Comparison of ENCODE assay signal across 11 cellular contexts in genomic region chr22:30079952-30080533, GRCh38. TPM values are rescaled to one million over a fixed set of nuclear protein-coding genes. Genes with fewer than 3 reads are reported as not detected.
DNase-seq lines count a peak whose midpoint lies in the region; ATAC-seq and TF ChIP-seq lines count a peak whose summit lies in the region.
"Had no signal": no experiment of that assay in that cellular context is flagged by ENCODE, and none has a peak within 500 bp of the region (broad histone marks: within the 10 kb centered on the region; RNA-seq: fewer than 3 reads in every experiment).

Gene HORMAD2 (plus strand): TSS chr22:30080464. CDS start chr22:30093953, 13,489 bp downstream.

- H3K27ac ChIP-seq in muscle layer of duodenum (ENCODE audit: low read length): no peak within 1 kb of the TSS
- H3K27ac ChIP-seq in SJCRH30: no peak within 1 kb of the TSS
- H3K27ac ChIP-seq in PC-3 (ENCODE audit: low read length): no peak within 1 kb of the TSS
- H3K27ac ChIP-seq: ascending aorta had no signal

- H3K9me3 ChIP-seq in muscle layer of duodenum (ENCODE audit: control insufficient read depth in 1 of 2, low read length in 2 of 2) (no peaks in the 10 kb centered on the region), SJCRH30 (replicated peaks) (no peaks in the 10 kb centered on the region), PC-3 (ENCODE audit: low read length) (no peaks in the 10 kb centered on the region)
- H3K9me3 ChIP-seq: ascending aorta had no signal

- H3K9me2 ChIP-seq in PC-3 (replicated peaks; ENCODE audit: low read length): no peaks in the 10 kb centered on the region

- intact Hi-C loops in PC-3 (cut with micrococcal nuclease): no loop called here

- H3K36me3 ChIP-seq in muscle layer of duodenum (ENCODE audit: control insufficient read depth in 1 of 2, insufficient read depth in 2 of 2, low read length in 2 of 2) (no peaks in the 10 kb centered on the region), SJCRH30 (no peaks in the 10 kb centered on the region), PC-3 (ENCODE audit: low read depth, low read length) (no peaks in the 10 kb centered on the region)
- H3K36me3 ChIP-seq: ascending aorta had no signal

- POLR2A ChIA-PET in PC-3 (lab: Charles Lee; ENCODE audit: unreplicated experiment): no interaction called here

- H3F3A ChIP-seq in PC-3 (ENCODE audit: low read length, unreplicated experiment): no peaks in the 10 kb centered on the region

- H3K4me1 ChIP-seq in muscle layer of duodenum (ENCODE audit: control insufficient read depth in 1 of 2, insufficient read depth in 2 of 2, low read length in 2 of 2) (no peaks in the 10 kb centered on the region), SJCRH30 (no peaks in the 10 kb centered on the region), PC-3 (ENCODE audit: insufficient read depth, low read length) (no peaks in the 10 kb centered on the region)
- H3K4me1 ChIP-seq: ascending aorta had no signal

- peak; percentile 33 for DNase-seq in AG20443 (ENCODE audit: low spot score)
- peak; percentile 58 for DNase-seq in M059J (ENCODE audit: low read depth)
- peak; percentile 8 for DNase-seq in fibroblast of villous mesenchyme (ENCODE audit: low read depth)
- no peak for DNase-seq in SJCRH30
- DNase-seq in PC-3: no peak
- DNase-seq: naive thymus-derived CD8-positive, alpha-beta T cell; stimulated activated naive CD4-positive, alpha-beta T cell treated with Interleukin-2 at 50 U/mL for 16 hours had no signal

- no peak within 1 kb of the TSS for H3K4me2 ChIP-seq in PC-3 (ENCODE audit: low read length)

- BruUV-seq in PC-3 (replicated peaks; lab: Mats Ljungman, UMichigan): no TSS peak

- ATAC-seq in GM18868 (IDR thresholded peaks at IDR 0.05; ENCODE audit: unreplicated experiment) (no peak), GM21515 (IDR thresholded peaks at IDR 0.05; ENCODE audit: unreplicated experiment) (no peak), PC-3 (no peak)
- ATAC-seq: naive thymus-derived CD8-positive, alpha-beta T cell had no signal

- peaks cover 8% of the 10 kb centered on the region for H3K27me3 ChIP-seq in muscle layer of duodenum (ENCODE audit: low read depth, low read length)
- no peaks in the 10 kb centered on the region for H3K27me3 ChIP-seq in SJCRH30
- peaks cover 10% of the 10 kb centered on the region for H3K27me3 ChIP-seq in PC-3 (ENCODE audit: low read length)
- H3K27me3 ChIP-seq: ascending aorta had no signal

- TF ChIP-seq CTCF in fibroblast of villous mesenchyme (IDR thresholded peaks at IDR 0.05; ENCODE audit: insufficient read depth, low read depth, low read length): no peak
- no peak for TF ChIP-seq CTCF in PC-3 (conservative IDR thresholded peaks at IDR 0.05; ENCODE audit: low read depth, low read length)

- CTCF ChIA-PET in PC-3 (lab: Charles Lee): interaction anchor here (0.7 kb wide), 1 partner anchor 478 kb away, joined by 4 read pairs; no protein-coding TSS in a partner anchor

- H4K20me1 ChIP-seq in PC-3 (ENCODE audit: low read length): no peaks in the 10 kb centered on the region

- no peak within 1 kb of the TSS for H3K9ac ChIP-seq in PC-3 (ENCODE audit: low read length)

- H3K79me2 ChIP-seq in PC-3 (ENCODE audit: low read length): no peaks in the 10 kb centered on the region

- H3K4me3 ChIP-seq in fibroblast of villous mesenchyme (ENCODE audit: low read depth, low read length) (no peak within 1 kb of the TSS), muscle layer of duodenum (ENCODE audit: low read depth in 1 of 2, low read length in 2 of 2) (peak within 1 kb of the TSS; percentile 25 to 39), SJCRH30 (no peak within 1 kb of the TSS), PC-3 (ENCODE audit: low read length) (no peak within 1 kb of the TSS)

- no peak within 1 kb of the TSS for H2AFZ ChIP-seq in PC-3 (ENCODE audit: low read length)

RNA-seq across cellular contexts. Expression of gene HORMAD2, which starts in this region (rescaled TPM):
- 0.22 TPM in 1 of 2 replicates, not detected in the other for total RNA-seq in M059J (2014; rRNA removed; shearing (Covaris generic))
- total RNA-seq in fibroblast of villous mesenchyme (not detected in 2 replicates), PC-3 (2014; rRNA removed) (not detected in 2 replicates)
- not detected in 2 replicates for total RNA-seq in SJCRH30 (2014; rRNA removed; shearing (Covaris generic))
- total RNA-seq: ascending aorta; naive thymus-derived CD8-positive, alpha-beta T cell had no signal

Comparison
In these comparisons a context has a peak if more than half of its experiments do, and no peak if none do; other contexts are left out.
1. Peak in DNase-seq in M059J; RNA of the gene not detected or under 1 TPM.
2. Peak in DNase-seq in fibroblast of villous mesenchyme; RNA of the gene not detected or under 1 TPM.
3. H3K4me3 ChIP-seq: peak in muscle layer of duodenum (2 of 2); none in fibroblast of villous mesenchyme (single experiment), SJCRH30 (single experiment) and PC-3 (single experiment).